ENCODE assay signal across 8 cellular contexts in genomic region chr1:117930173-117930447, GRCh38. TPM values are rescaled to one million over a fixed set of nuclear protein-coding genes. Genes with fewer than 3 reads are reported as not detected.
DNase-seq lines count a peak whose midpoint lies in the region; FAIRE-seq and TF ChIP-seq lines count a peak whose summit lies in the region.

No MANE protein-coding gene starts in this region.

- H3K79me2 ChIP-seq in OCI-LY7 (ENCODE audit: insufficient read depth, low read depth, low read length): peaks cover 57% of the 10 kb centered on the region

- H3K4me1 ChIP-seq in OCI-LY7 (ENCODE audit: insufficient read depth, low read length, poor library complexity, severe bottlenecking): peaks cover 24% of the 10 kb centered on the region
- H3K4me1 ChIP-seq in esophagus muscularis mucosa: peaks cover 19 to 39% (median 31%) of the 10 kb centered on the region in 4 donors

- TF ChIP-seq POLR2A in esophagus muscularis mucosa (IDR thresholded peaks at IDR 0.05; ENCODE audit: low read depth): no peak

- intact Hi-C loops in OCI-LY7 (cut with micrococcal nuclease; ENCODE audit: unreplicated experiment) (no loop called here), esophagus muscularis mucosa (cut with DNase I) (no loop called here)

- peak overlapping the region; percentile 91 for H2AFZ ChIP-seq in OCI-LY7 (ENCODE audit: low read length)

- DNase-seq in GM20000 (ENCODE audit: low spot score) (peak; percentile 3), OCI-LY7 (ENCODE audit: low spot score) (peak; percentile 24), esophagus muscularis mucosa (ENCODE audit: extremely low spot score) (no peak), progenitor cell of endocrine pancreas (ENCODE audit: low spot score, unreplicated experiment) (no peak), urothelium cell line (ENCODE audit: low spot score) (no peak), GM03348 (ENCODE audit: low spot score) (no peak), DMS79 treated with DMSO at 0.1 percent for 48 hours (lab: John Stamatoyannopoulos, UW) (no peak), NCI-H1930 (lab: John Stamatoyannopoulos, UW) (no peak)

- WGBS in esophagus muscularis mucosa: 2% methylated on average over 12 of the region's 12 CpGs

- peaks cover 18% of the 10 kb centered on the region; the same call in 1 of the 2 replicates for H4K20me1 ChIP-seq in OCI-LY7 (ENCODE audit: insufficient read depth, low read length)

- peaks cover 26% of the 10 kb centered on the region for H3K4me1 Mint-ChIP-seq in progenitor cell of endocrine pancreas (ENCODE audit: low read depth)

- no peak for FAIRE-seq in urothelium cell line (lab: Jason Lieb, UNC)

- TF ChIP-seq CTCF in GM20000 (IDR thresholded peaks at IDR 0.05; ENCODE audit: extremely low read depth, missing control alignments) (no peak), OCI-LY7 (conservative IDR thresholded peaks at IDR 0.05; ENCODE audit: low read length) (no peak), esophagus muscularis mucosa (IDR thresholded peaks at IDR 0.05) (no peak), progenitor cell of endocrine pancreas (IDR thresholded peaks at IDR 0.05; ENCODE audit: unreplicated experiment) (no peak)

- TF ChIP-seq EP300 in esophagus muscularis mucosa (IDR thresholded peaks at IDR 0.05): no peak

- peak overlapping the region; percentile 93 for H3K4me3 ChIP-seq in OCI-LY7 (ENCODE audit: low read depth, low read length, poor library complexity, severe bottlenecking)
- peak overlapping the region; percentile 82 to 97 (median 92) for H3K4me3 ChIP-seq in esophagus muscularis mucosa

- H3K36me3 ChIP-seq in OCI-LY7 (ENCODE audit: insufficient read depth, low read length): peaks cover 23% of the 10 kb centered on the region
- peaks cover 0 to 15% (median 7%) of the 10 kb centered on the region in 4 donors for H3K36me3 ChIP-seq in esophagus muscularis mucosa

- H3K9me3 ChIP-seq in OCI-LY7 (ENCODE audit: low read length) (no peaks in the 10 kb centered on the region), esophagus muscularis mucosa (no peaks in the 10 kb centered on the region)

- no peaks in the 10 kb centered on the region for H3K9me2 ChIP-seq in OCI-LY7 (ENCODE audit: insufficient read depth, low read length)

- no peaks in the 10 kb centered on the region for H3K27me3 ChIP-seq in esophagus muscularis mucosa

- H3K27ac ChIP-seq in OCI-LY7 (ENCODE audit: low read depth, low read length, poor library complexity, severe bottlenecking) (peak overlapping the region; percentile 51), esophagus muscularis mucosa (replicated peaks in 1 of 4) (peak overlapping the region; percentile 86 to 93 (median 87))

- H3K9me3 Mint-ChIP-seq in progenitor cell of endocrine pancreas (ENCODE audit: low read depth): no peaks in the 10 kb centered on the region

- CTCF ChIA-PET in OCI-LY7 (lab: Charles Lee; ENCODE audit: unreplicated experiment): no interaction called here

- H3K27ac Mint-ChIP-seq in progenitor cell of endocrine pancreas: peak overlapping the region; percentile 92

- H3K4me2 ChIP-seq in OCI-LY7 (ENCODE audit: low read length): peak overlapping the region; percentile 97

- H3K27me3 Mint-ChIP-seq in progenitor cell of endocrine pancreas: no peaks in the 10 kb centered on the region

- H3K36me3 Mint-ChIP-seq in progenitor cell of endocrine pancreas (ENCODE audit: insufficient read depth): peaks cover 7% of the 10 kb centered on the region

- BruUV-seq in OCI-LY7 (replicated peaks; lab: Mats Ljungman, UMichigan): no TSS peak

- POLR2A ChIA-PET in OCI-LY7 (lab: Charles Lee): interaction anchor here (0.9 to 1.2 kb wide), 2 partner anchors 10 to 34 kb away, joined by 3 read pairs; no protein-coding TSS in a partner anchor

- peak overlapping the region; percentile 88 for H3K4me3 Mint-ChIP-seq in progenitor cell of endocrine pancreas (ENCODE audit: low read depth)

RNA-seq across cellular contexts. Expression of gene WDR3, which starts 0.6 kb away (rescaled TPM):
- total RNA-seq in OCI-LY7 (2014; rRNA removed; shearing (Covaris generic)): 23.1 and 39.9 TPM in 2 replicates
- 28.1 and 31.4 TPM in 2 replicates for total RNA-seq in OCI-LY7 (2022)
- total RNA-seq in esophagus muscularis mucosa: 10 to 100 TPM in 1 of 4 donors, 1 to 10 TPM in 3; 6.2 to 12.4 (median 9.1) TPM
- 28.6 and 32.6 TPM in 2 replicates for total RNA-seq in progenitor cell of endocrine pancreas

RNA-seq across cellular contexts. Expression of gene GDAP2, which starts 0.7 kb away (rescaled TPM):
- total RNA-seq in OCI-LY7 (2014; rRNA removed; shearing (Covaris generic)): 13.9 and 14.9 TPM in 2 replicates
- 21.7 and 26.8 TPM in 2 replicates for total RNA-seq in OCI-LY7 (2022)
- 10 to 100 TPM; 25.3 to 30.0 (median 26.8) TPM for total RNA-seq in esophagus muscularis mucosa
- total RNA-seq in progenitor cell of endocrine pancreas: 28.4 and 36.6 TPM in 2 replicates

Comparison
In these comparisons a context has a peak if more than half of its experiments do, and no peak if none do; other contexts are left out.
1. DNase-seq: peak in GM20000 (single experiment) and OCI-LY7 (single experiment); none in esophagus muscularis mucosa (single experiment), progenitor cell of endocrine pancreas (single experiment), urothelium cell line (single experiment), GM03348 (single experiment), DMS79 treated with DMSO at 0.1 percent for 48 hours (single experiment) and NCI-H1930 (0 of 2).